25 cellular contexts compared by ENCODE assay signal in the genomic region with DNA sequence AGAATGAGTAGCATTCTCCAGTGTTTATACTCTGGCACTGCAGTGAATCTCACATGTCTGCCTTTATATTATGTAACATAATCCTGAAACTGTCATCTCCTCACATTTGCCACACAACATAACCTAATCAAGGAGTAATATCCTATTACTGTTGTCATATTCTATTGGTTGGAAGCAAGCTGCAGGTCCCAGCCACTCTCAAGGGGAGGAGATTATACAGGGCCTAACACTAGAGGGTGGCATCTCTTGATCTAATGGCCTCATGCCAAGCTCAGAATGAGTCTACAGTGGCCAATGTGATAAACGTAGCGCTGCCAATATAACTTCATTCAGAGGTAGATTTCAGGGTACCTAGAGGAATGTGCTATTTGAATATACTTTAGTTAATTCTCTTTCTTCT.
"Had no signal": no experiment of that assay in that cellular context is flagged by ENCODE, and none has a peak within 500 bp of the region (broad histone marks: within the 10 kb centered on the region; RNA-seq: fewer than 3 reads in every experiment).

No MANE protein-coding gene starts in this region.

- H3K9me3 ChIP-seq: left lung, testis had no signal

- H3K9ac ChIP-seq: parathyroid adenoma had no signal

- H3K4me1 Mint-ChIP-seq: activated naive CD8-positive, alpha-beta T cell treated with anti-CD3 and anti-CD28 coated beads for 36 hours; immature natural killer cell had no signal

- H3K4me2 ChIP-seq: hepatocyte had no signal

- H3K27ac Mint-ChIP-seq: activated CD4-positive, alpha-beta memory T cell treated with anti-CD3 and anti-CD28 coated beads for 36 hours; activated naive CD8-positive, alpha-beta T cell treated with anti-CD3 and anti-CD28 coated beads for 36 hours; immature natural killer cell; naive B cell; type B pancreatic cell had no signal

- H3K4me3 Mint-ChIP-seq: activated CD4-positive, alpha-beta memory T cell treated with anti-CD3 and anti-CD28 coated beads for 36 hours; activated naive CD8-positive, alpha-beta T cell treated with anti-CD3 and anti-CD28 coated beads for 36 hours; immature natural killer cell; naive B cell; type B pancreatic cell had no signal

- H3K9me3 Mint-ChIP-seq: activated CD4-positive, alpha-beta memory T cell treated with anti-CD3 and anti-CD28 coated beads for 36 hours; type B pancreatic cell had no signal

- H2AFZ ChIP-seq: hepatocyte, parathyroid adenoma had no signal

- H3K4me3 ChIP-seq: hepatocyte, left lung, lung, testis had no signal

- ATAC-seq: esophagus mucosa, left lung, right cardiac atrium had no signal

- H3K27me3 ChIP-seq: hepatocyte, left lung, testis had no signal

- H3K27ac ChIP-seq: hepatocyte, left lung, parathyroid adenoma, testis had no signal

- DNase-seq: activated CD4-positive, alpha-beta memory T cell treated with anti-CD3 and anti-CD28 coated beads for 36 hours; activated CD4-positive, alpha-beta T cell treated with anti-CD3 and anti-CD28 coated beads for 48 hours; activated CD4-positive, CD25-positive, alpha-beta regulatory T cell; activated naive CD4-positive, alpha-beta T cell treated with Interleukin-2 at 50 U/mL for 16 hours; activated naive CD8-positive, alpha-beta T cell treated with anti-CD3 and anti-CD28 coated beads for 36 hours; activated T-cell treated with anti-CD3 and anti-CD28 coated beads, Interleukin-2, amount 50 U/mL, for 48 hours; dermis blood vessel endothelial cell; effector CD8-positive, alpha-beta T cell; foreskin melanocyte; glutamatergic neuron; immature natural killer cell; kidney glomerular epithelial cell; left lung; naive B cell; nucleus accumbens; right cardiac atrium; stimulated activated CD4-positive, alpha-beta T cell treated with anti-CD3 and anti-CD28 coated beads, Interleukin-12 subunit alpha, Interleukin-12 subunit beta, amount 100 ng/mL, for 4 hours; stimulated activated CD4-positive, alpha-beta T cell treated with anti-CD3 and anti-CD28 coated beads, Interleukin-1b, Interleukin-23, amount 100 ng/mL, for 48 hours; T1000; testis had no signal

- H3K4me1 ChIP-seq: left lung, parathyroid adenoma, testis had no signal

- H3K27me3 Mint-ChIP-seq: activated CD4-positive, alpha-beta memory T cell treated with anti-CD3 and anti-CD28 coated beads for 36 hours; activated naive CD8-positive, alpha-beta T cell treated with anti-CD3 and anti-CD28 coated beads for 36 hours; naive B cell; type B pancreatic cell had no signal

- H3K79me2 ChIP-seq: hepatocyte, parathyroid adenoma had no signal
